In the genomic region with DNA sequence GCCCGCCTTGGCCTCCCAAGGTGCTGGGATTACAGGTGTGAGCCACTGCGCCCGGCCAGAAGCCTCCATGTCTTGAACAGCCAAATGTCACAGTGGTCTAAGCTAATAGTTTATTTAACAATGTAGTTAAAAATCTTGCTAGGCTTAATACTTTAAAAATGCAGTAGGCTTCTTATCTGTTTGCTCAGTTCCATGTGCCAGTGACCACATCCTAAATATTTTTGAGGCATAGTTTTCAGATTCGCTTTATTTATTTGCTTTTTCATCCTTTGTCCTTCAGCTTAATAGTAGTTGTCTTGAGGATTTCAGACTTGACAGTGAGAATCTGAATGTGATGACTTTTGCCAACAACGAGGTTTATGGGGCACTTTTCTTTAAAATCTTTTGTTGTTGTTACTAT, we compare ENCODE assay signal across 16 cellular contexts. TPM values are rescaled to one million over a fixed set of nuclear protein-coding genes. Genes with fewer than 3 reads are reported as not detected.
A peak's percentile ranks its signal among the peaks of the same experiment; 100 is the strongest.
DNase-seq lines count a peak whose midpoint lies in the region; ATAC-seq, FAIRE-seq and TF ChIP-seq lines count a peak whose summit lies in the region.
"Had no signal": no experiment of that assay in that cellular context is flagged by ENCODE, and none has a peak within 500 bp of the region (broad histone marks: within the 10 kb centered on the region; RNA-seq: fewer than 3 reads in every experiment).

No MANE protein-coding gene starts in this region.

- dilution Hi-C loops in IMR-90 (cut with HindIII; ENCODE audit: low sequenced_read_pairs, unreplicated experiment), result no loop called here

- CTCF ChIA-PET in IMR-90 (lab: Yijun Ruan, JAX), result interaction anchor here (0.6 to 0.7 kb wide), 2 partner anchors 71 to 87 kb away, joined by 3 to 4 read pairs; no protein-coding TSS in a partner anchor
- CTCF ChIA-PET in CD4-positive, alpha-beta memory T cell (lab: Charles Lee; ENCODE audit: partially characterized antibody), result no interaction called here

- no peaks in the 10 kb centered on the region for H3K9me1 ChIP-seq in IMR-90 (ENCODE audit: insufficient read depth, low read length)

- no peak overlapping the region for H3K4me3 Mint-ChIP-seq in astrocyte (ENCODE audit: unreplicated experiment)
- no peak overlapping the region for H3K4me3 Mint-ChIP-seq in CD4-positive, alpha-beta memory T cell
- no peak overlapping the region for H3K4me3 Mint-ChIP-seq in type B pancreatic cell
- H3K4me3 Mint-ChIP-seq: CD4-positive, CD25-positive, alpha-beta regulatory T cell had no signal

- no peak overlapping the region for H2BK120ac ChIP-seq in IMR-90 (ENCODE audit: low read depth, low read length)

- no peak overlapping the region for H4K5ac ChIP-seq in IMR-90 (ENCODE audit: low read depth, low read length)

- H3K79me2 ChIP-seq in astrocyte (ENCODE audit: insufficient read depth, low read length), result no peaks in the 10 kb centered on the region

- no peak overlapping the region for H2AFZ ChIP-seq in IMR-90 (replicated peaks; ENCODE audit: low read length, poor library complexity)
- no peak overlapping the region for H2AFZ ChIP-seq in astrocyte (ENCODE audit: low read depth, low read length)

- no peak overlapping the region for H2BK15ac ChIP-seq in IMR-90 (ENCODE audit: low read depth, low read length)

- peak; percentile 35; the same call in 1 of the 2 replicates for ATAC-seq in IMR-90 (ENCODE audit: low read depth)
- ATAC-seq: K562 had no signal

- H2AK5ac ChIP-seq in IMR-90 (ENCODE audit: low read depth, low read length), result no peak overlapping the region

- H2BK5ac ChIP-seq in IMR-90 (ENCODE audit: low read depth, low read length, poor library complexity, severe bottlenecking), result no peak overlapping the region

- no peak overlapping the region for H4K91ac ChIP-seq in IMR-90 (ENCODE audit: insufficient read depth, low read depth, low read length)

- H3K4me1 ChIP-seq in IMR-90 (ENCODE audit: control insufficient read depth, insufficient read depth, low read length), result 0 out of 2 replicates have a peak, but pooled peaks cover 2% of the 10 kb centered on the region
- H3K4me1 ChIP-seq in astrocyte (ENCODE audit: insufficient read depth, low read length), result no peaks in the 10 kb centered on the region
- no peaks in the 10 kb centered on the region for H3K4me1 ChIP-seq in CD4-positive, alpha-beta memory T cell (ENCODE audit: insufficient read depth, low read length)
- H3K4me1 ChIP-seq: BLaER1 treated with 17β-estradiol and CSF1 and Interleukin-3, amounts not matched to agents 10 nM and 100 nM had no signal

- no peak overlapping the region for H3K56ac ChIP-seq in IMR-90 (ENCODE audit: extremely low read depth, insufficient read depth, low read length)

- DNase-seq in IMR-90 (peak; percentile 35), astrocyte (ENCODE audit: low read depth) (peak; percentile 56), fibroblast of the aortic adventitia (ENCODE audit: low read depth) (peak; percentile 43), type B pancreatic cell (ENCODE audit: extremely low spot score, unreplicated experiment) (no peak), AML-193 (lab: John Stamatoyannopoulos, UW) (no peak), SW 1271 (lab: John Stamatoyannopoulos, UW) (no peak)
- DNase-seq in CD4-positive, alpha-beta memory T cell, result no peak
- DNase-seq: Calu3; CD4-positive, CD25-positive, alpha-beta regulatory T cell; DMS 273 treated with DMSO at 0.1 percent for 48 hours; HCEC 1CT had no signal

- intact Hi-C loops in IMR-90 (cut with micrococcal nuclease), result no loop called here
- intact Hi-C loops in CD4-positive, alpha-beta memory T cell (cut with micrococcal nuclease), result no loop called here

- no peaks in the 10 kb centered on the region for H3K79me1 ChIP-seq in IMR-90 (ENCODE audit: low read depth in 1 of 2, low read length in 2 of 2)

- no peak for TF ChIP-seq CTCF in IMR-90 (conservative IDR thresholded peaks at IDR 0.05; ENCODE audit: low read depth, low read length)
- TF ChIP-seq CTCF in astrocyte (IDR thresholded peaks at IDR 0.05; ENCODE audit: insufficient read depth, low read depth, low read length), result no peak
- no peak for TF ChIP-seq CTCF in fibroblast of the aortic adventitia (IDR thresholded peaks at IDR 0.05; ENCODE audit: insufficient read depth, low read length)
- no peak for TF ChIP-seq CTCF in type B pancreatic cell (conservative IDR thresholded peaks at IDR 0.05)

- H3K9me3 ChIP-seq in IMR-90 (ENCODE audit: control insufficient read depth, insufficient read depth, low read length), result peaks cover 4% of the 10 kb centered on the region
- H3K9me3 ChIP-seq in astrocyte (ENCODE audit: insufficient read depth, low read depth, low read length), result peaks cover 8% of the 10 kb centered on the region
- H3K9me3 ChIP-seq in CD4-positive, alpha-beta memory T cell (ENCODE audit: control insufficient read depth in 1 of 2, low read length in 2 of 2), result peaks cover 0 to 5% of the 10 kb centered on the region in 2 donors

- H3K9ac ChIP-seq in IMR-90 (ENCODE audit: low read depth, low read length), result no peak overlapping the region
- H3K9ac ChIP-seq in astrocyte (ENCODE audit: low read length), result no peak overlapping the region
- H3K9ac ChIP-seq: BLaER1 treated with 17β-estradiol and CSF1 and Interleukin-3, amounts not matched to agents 10 nM and 100 nM had no signal

- H3K9me3 Mint-ChIP-seq in astrocyte (ENCODE audit: unreplicated experiment) (peaks cover 10% of the 10 kb centered on the region), type B pancreatic cell (no peaks in the 10 kb centered on the region)
- peaks cover 4 to 28% (median 16%) of the 10 kb centered on the region in 8 donors for H3K9me3 Mint-ChIP-seq in CD4-positive, alpha-beta memory T cell

- no peak overlapping the region for H2AK9ac ChIP-seq in IMR-90 (replicated peaks; ENCODE audit: low read depth, low read length, poor library complexity)

- no peak for TF ChIP-seq POLR2A in IMR-90 (IDR thresholded peaks at IDR 0.05; ENCODE audit: low read depth, low read length)

- H3K27ac ChIP-seq in IMR-90 (ENCODE audit: insufficient read depth, low read length) (no peak overlapping the region), astrocyte (ENCODE audit: low read depth, low read length) (no peak overlapping the region)
- H3K27ac ChIP-seq in CD4-positive, alpha-beta memory T cell (ENCODE audit: low read depth, low read length), result no peak overlapping the region
- H3K27ac ChIP-seq: BLaER1 treated with 17β-estradiol and CSF1 and Interleukin-3, amounts not matched to agents 10 nM and 100 nM; HL-60 had no signal

- H3K4me1 Mint-ChIP-seq in astrocyte (ENCODE audit: low read depth, unreplicated experiment), result no peaks in the 10 kb centered on the region
- H3K4me1 Mint-ChIP-seq in CD4-positive, alpha-beta memory T cell, result no peaks in the 10 kb centered on the region
- no peaks in the 10 kb centered on the region for H3K4me1 Mint-ChIP-seq in type B pancreatic cell (ENCODE audit: unreplicated experiment)
- H3K4me1 Mint-ChIP-seq: CD4-positive, CD25-positive, alpha-beta regulatory T cell had no signal

- H3K27me3 ChIP-seq in IMR-90 (ENCODE audit: control insufficient read depth, insufficient read depth, low read length) (no peaks in the 10 kb centered on the region), astrocyte (ENCODE audit: insufficient read depth, low read length) (no peaks in the 10 kb centered on the region)
- H3K27me3 ChIP-seq in CD4-positive, alpha-beta memory T cell (ENCODE audit: insufficient read depth, low read length), result no peaks in the 10 kb centered on the region
- H3K27me3 ChIP-seq: BLaER1 treated with 17β-estradiol and CSF1 and Interleukin-3, amounts not matched to agents 10 nM and 100 nM had no signal

- peaks cover 2% of the 10 kb centered on the region for H3K36me3 Mint-ChIP-seq in astrocyte (ENCODE audit: low read depth, unreplicated experiment)
- H3K36me3 Mint-ChIP-seq in CD4-positive, alpha-beta memory T cell, result peaks cover 0 to 1% of the 10 kb centered on the region in 2 donors
- peaks cover 3% of the 10 kb centered on the region for H3K36me3 Mint-ChIP-seq in type B pancreatic cell
- H3K36me3 Mint-ChIP-seq: CD4-positive, CD25-positive, alpha-beta regulatory T cell had no signal

- H2BK20ac ChIP-seq in IMR-90 (ENCODE audit: low read depth, low read length), result no peak overlapping the region

- POLR2A ChIA-PET in IMR-90 (lab: Charles Lee; ENCODE audit: unreplicated experiment), result no interaction called here
- POLR2A ChIA-PET in CD4-positive, alpha-beta memory T cell (lab: Charles Lee; ENCODE audit: partially characterized antibody), result no interaction called here

- no peaks in the 10 kb centered on the region for H3K27me3 Mint-ChIP-seq in astrocyte (ENCODE audit: low read depth, unreplicated experiment)
- peaks cover 2 to 6% of the 10 kb centered on the region in 2 donors for H3K27me3 Mint-ChIP-seq in CD4-positive, alpha-beta memory T cell
- no peaks in the 10 kb centered on the region for H3K27me3 Mint-ChIP-seq in type B pancreatic cell

- H3K18ac ChIP-seq in IMR-90 (ENCODE audit: low read depth, low read length), result no peak overlapping the region

- no peak overlapping the region for H3K14ac ChIP-seq in IMR-90 (replicated peaks; ENCODE audit: low read depth, low read length)

- TF ChIP-seq RAD21 in IMR-90 (IDR thresholded peaks at IDR 0.05; ENCODE audit: low read length), result no peak

- in situ Hi-C loops in IMR-90 (cut with MboI; ENCODE audit: low sequenced_read_pairs), result no loop called here

- no CpG with 5 or more reads among the region's 5 CpGs for WGBS in IMR-90 (ENCODE audit: extremely low coverage in 2 of 2, insufficient read length in 1 of 2), 2 experiments

- BruUV-seq in IMR-90 (replicated peaks; lab: Mats Ljungman, UMichigan), result no TSS peak

- H3K4me3 ChIP-seq in IMR-90 (ENCODE audit: insufficient read depth, low read depth, low read length) (no peak overlapping the region), astrocyte (ENCODE audit: insufficient read depth, low read depth, low read length) (no peak overlapping the region), fibroblast of the aortic adventitia (ENCODE audit: low read depth, low read length) (no peak overlapping the region)
- H3K4me3 ChIP-seq in CD4-positive, alpha-beta memory T cell (ENCODE audit: low read length in 2 of 2), result no peak overlapping the region
- H3K4me3 ChIP-seq: BLaER1 treated with 17β-estradiol and CSF1 and Interleukin-3, amounts not matched to agents 10 nM and 100 nM; K562 had no signal

- H3K4ac ChIP-seq in IMR-90 (ENCODE audit: low read depth, low read length), result no peak overlapping the region

- no peak overlapping the region for H4K8ac ChIP-seq in IMR-90 (ENCODE audit: low read depth in 2 of 2, low read length in 2 of 2)

- no peaks in the 10 kb centered on the region for H4K20me1 ChIP-seq in IMR-90 (ENCODE audit: insufficient read depth, low read length)
- no peaks in the 10 kb centered on the region for H4K20me1 ChIP-seq in astrocyte (ENCODE audit: insufficient read depth, low read length)
- H4K20me1 ChIP-seq: BLaER1 treated with 17β-estradiol and CSF1 and Interleukin-3, amounts not matched to agents 10 nM and 100 nM had no signal

- FAIRE-seq in astrocyte (lab: Jason Lieb, UNC), result no peak
- FAIRE-seq: G401.6, GM12891, K562 had no signal

- H3K36me3 ChIP-seq in IMR-90 (ENCODE audit: control insufficient read depth, insufficient read depth, low read length) (no peaks in the 10 kb centered on the region), astrocyte (ENCODE audit: insufficient read depth, low read length) (no peaks in the 10 kb centered on the region)
- H3K36me3 ChIP-seq in CD4-positive, alpha-beta memory T cell (ENCODE audit: insufficient read depth, low read length), result no peaks in the 10 kb centered on the region
- H3K36me3 ChIP-seq: BLaER1 treated with 17β-estradiol and CSF1 and Interleukin-3, amounts not matched to agents 10 nM and 100 nM had no signal

- no peak overlapping the region for H3K23ac ChIP-seq in IMR-90 (ENCODE audit: low read depth, low read length)

- no peak overlapping the region for H3K4me2 ChIP-seq in IMR-90 (ENCODE audit: low read depth, low read length)
- H3K4me2 ChIP-seq in astrocyte (ENCODE audit: low read length), result peak overlapping the region; percentile 1
- H3K4me2 ChIP-seq: BLaER1 treated with 17β-estradiol and CSF1 and Interleukin-3, amounts not matched to agents 10 nM and 100 nM had no signal

- H3K27ac Mint-ChIP-seq in astrocyte (ENCODE audit: unreplicated experiment) (no peak overlapping the region), type B pancreatic cell (no peak overlapping the region)
- H3K27ac Mint-ChIP-seq in CD4-positive, alpha-beta memory T cell, result no peak overlapping the region
- H3K27ac Mint-ChIP-seq: CD4-positive, CD25-positive, alpha-beta regulatory T cell had no signal

RNA-seq across cellular contexts. Expression of gene PRRX1, which starts 59.9 kb away (rescaled TPM):
- total RNA-seq in IMR-90 (2012; rRNA removed), result 65.4 and 82.8 TPM in 2 replicates
- polyA plus RNA-seq in IMR-90 (2012; rRNA removed), result 50.0 and 54.7 TPM in 2 replicates
- 21.0 and 21.4 TPM in 2 replicates for polyA plus RNA-seq in IMR-90 (2012; cell fraction: cytosol; rRNA removed)
- 21.1 and 49.1 TPM in 2 replicates for polyA plus RNA-seq in IMR-90 (2012; cell fraction: nucleus; rRNA removed; ENCODE audit: low replicate concordance)
- total RNA-seq in astrocyte, result 1.3 and 2.6 TPM in 2 replicates
- total RNA-seq in fibroblast of the aortic adventitia (ENCODE audit: low replicate concordance), result 411 and 679 TPM in 2 replicates
- not detected for total RNA-seq in CD4-positive, alpha-beta memory T cell
- polyA plus RNA-seq in CD4-positive, alpha-beta memory T cell, result not detected
- total RNA-seq in type B pancreatic cell (ENCODE audit: low replicate concordance), result 1.7 and 142 TPM in 2 replicates
- total RNA-seq: CD4-positive, CD25-positive, alpha-beta regulatory T cell; K562 had no signal
- polyA plus RNA-seq: K562 had no signal

Comparison
In these comparisons a context has a peak if more than half of its experiments do, and no peak if none do; other contexts are left out.
1. DNase-seq: peak in IMR-90 (single experiment), astrocyte (single experiment) and fibroblast of the aortic adventitia (single experiment); none in CD4-positive, alpha-beta memory T cell (0 of 5), type B pancreatic cell (single experiment), AML-193 (0 of 2) and SW 1271 (0 of 2).